In genomic region chr15:75751116-75751875, GRCh38 we compare ENCODE assay signal across 21 cellular contexts. TPM values are rescaled to one million over a fixed set of nuclear protein-coding genes. Genes with fewer than 3 reads are reported as not detected.
"Had no signal": no experiment of that assay in that cellular context is flagged by ENCODE, and none has a peak within 500 bp of the region (broad histone marks: within the 10 kb centered on the region; RNA-seq: fewer than 3 reads in every experiment).

No MANE protein-coding gene starts in this region.

- H3K27ac Mint-ChIP-seq: activated CD4-positive, alpha-beta T cell treated with anti-CD3 and anti-CD28 coated beads for 36 hours; activated CD8-positive, alpha-beta T cell treated with anti-CD3 and anti-CD28 coated beads, Interleukin-2, amount 10 ng/mL, durations not matched to agents 7 days and 5 days; mesothelial cell of epicardium; T-cell; T-helper 2 cell treated with Interferon-gamma antibody and Interleukin-4, amounts not matched to agents 5 μg/mL and 100 μg/mL, for 36 hours had no signal

- DNase-seq: activated CD4-positive, alpha-beta T cell treated with anti-CD3 and anti-CD28 coated beads for 36 hours; activated CD4-positive, CD25-positive, alpha-beta regulatory T cell; activated CD8-positive, alpha-beta T cell treated with anti-CD3 and anti-CD28 coated beads, Interleukin-2, amount 10 ng/mL, durations not matched to agents 7 days and 5 days; activated gamma-delta T cell treated with Interleukin-2 at 50 U/mL for 16 hours; activated naive CD4-positive, alpha-beta T cell treated with anti-CD3 and anti-CD28 coated beads, Interleukin-2, amount 50 U/mL, for 16 hours; amniotic stem cell; brain microvascular endothelial cell; cortex of kidney; effector memory CD8-positive, alpha-beta T cell; hippocampal formation; kidney; left colon; mammary epithelial cell; naive B cell; stimulated activated naive CD4-positive, alpha-beta T cell treated with Interleukin-2 at 50 U/mL for 16 hours had no signal

- H3K4me1 Mint-ChIP-seq: mesothelial cell of epicardium, naive B cell, neural crest cell had no signal

- ATAC-seq: activated CD4-positive, alpha-beta T cell treated with anti-CD3 and anti-CD28 coated beads for 36 hours; activated CD8-positive, alpha-beta T cell treated with anti-CD3 and anti-CD28 coated beads, Interleukin-2, amount 10 ng/mL, durations not matched to agents 7 days and 5 days; effector memory CD8-positive, alpha-beta T cell; left colon; T-cell had no signal

- H3K9me3 ChIP-seq: right atrium auricular region had no signal

- H3K4me3 Mint-ChIP-seq: activated CD4-positive, alpha-beta T cell treated with anti-CD3 and anti-CD28 coated beads for 36 hours; activated CD8-positive, alpha-beta T cell treated with anti-CD3 and anti-CD28 coated beads, Interleukin-2, amount 10 ng/mL, durations not matched to agents 7 days and 5 days; effector memory CD8-positive, alpha-beta T cell; mesothelial cell of epicardium; naive B cell; neural crest cell; T-cell; T-helper 2 cell treated with Interferon-gamma antibody and Interleukin-4, amounts not matched to agents 5 μg/mL and 100 μg/mL, for 36 hours had no signal

- H3K36me3 ChIP-seq: brain microvascular endothelial cell, right atrium auricular region had no signal

- H3K4me3 ChIP-seq: right atrium auricular region had no signal

- H3K27me3 ChIP-seq: brain microvascular endothelial cell, right atrium auricular region had no signal

- H3K36me3 Mint-ChIP-seq: mesothelial cell of epicardium, naive B cell, T-cell had no signal

- H3K4me1 ChIP-seq: right atrium auricular region had no signal

- H3K27me3 Mint-ChIP-seq: T-cell had no signal

- H3K27ac ChIP-seq: brain microvascular endothelial cell, right atrium auricular region had no signal

- H3K9me3 Mint-ChIP-seq: effector memory CD8-positive, alpha-beta T cell; mesothelial cell of epicardium; naive B cell; neural crest cell; T-cell; T-helper 2 cell treated with Interferon-gamma antibody and Interleukin-4, amounts not matched to agents 5 μg/mL and 100 μg/mL, for 36 hours had no signal

RNA-seq across cellular contexts. Expression of gene CSPG4, which starts 38.6 kb away (rescaled TPM):
- total RNA-seq: activated CD4-positive, alpha-beta T cell treated with anti-CD3 and anti-CD28 coated beads for 36 hours; activated CD8-positive, alpha-beta T cell treated with anti-CD3 and anti-CD28 coated beads, Interleukin-2, amount 10 ng/mL, durations not matched to agents 7 days and 5 days; endothelial cell of umbilical vein had no signal
- polyA plus RNA-seq: endothelial cell of umbilical vein had no signal
